Comparison of ENCODE assay signal across 39 cellular contexts in genomic region chr6:23262864-23263263, GRCh38.
"Had no signal": no experiment of that assay in that cellular context is flagged by ENCODE, and none has a peak within 500 bp of the region (broad histone marks: within the 10 kb centered on the region; RNA-seq: fewer than 3 reads in every experiment).

No MANE protein-coding gene starts in this region.

- DNase-seq: activated B cell treated with CpG ODN at 0.5 μM for 24 hours; activated CD4-positive, alpha-beta memory T cell treated with anti-CD3 and anti-CD28 coated beads for 36 hours; activated CD4-positive, alpha-beta T cell treated with anti-CD3 and anti-CD28 coated beads for 4 hours; activated CD4-positive, alpha-beta T cell treated with anti-CD3 and anti-CD28 coated beads, Interleukin-2, amount 10 ng/mL, durations not matched to agents 24 days and 14 days; activated CD4-positive, alpha-beta T cell treated with anti-CD3 and anti-CD28 coated beads, Interleukin-2, amount 50 U/mL, for 1 hour; activated CD4-positive, alpha-beta T cell treated with anti-CD3 and anti-CD28 coated beads, Interleukin-2, amount 50 U/mL, for 4 hours; activated CD4-positive, CD25-positive, alpha-beta regulatory T cell treated with anti-CD3 and anti-CD28 coated beads, Interleukin-2, amount 50 U/mL, for 72 hours; activated CD8-positive, alpha-beta memory T cell treated with anti-CD3 and anti-CD28 coated beads, Interleukin-2, amount 50 U/mL, for 4 hours; activated CD8-positive, alpha-beta T cell treated with anti-CD3 and anti-CD28 coated beads for 36 hours; activated effector memory CD4-positive, alpha-beta T cell treated with Interleukin-2 at 50 U/mL for 16 hours; activated gamma-delta T cell; activated naive CD4-positive, alpha-beta T cell treated with anti-CD3 and anti-CD28 coated beads, Interleukin-2, amount 10 ng/mL, durations not matched to agents 7 days and 5 days; activated naive CD4-positive, alpha-beta T cell treated with Interleukin-2 at 50 U/mL for 16 hours; activated naive CD8-positive, alpha-beta T cell treated with anti-CD3 and anti-CD28 coated beads, Interleukin-2, amount 10 ng/mL, durations not matched to agents 7 days and 5 days; activated naive CD8-positive, alpha-beta T cell treated with anti-CD3 and anti-CD28 coated beads, Interleukin-2, amount 50 U/mL, for 24 hours; activated T-cell treated with anti-CD3 and anti-CD28 coated beads for 4 hours; activated T-cell treated with anti-CD3 and anti-CD28 coated beads, Interleukin-2, amount 50 U/mL, for 1 hour; activated T-cell treated with anti-CD3 and anti-CD28 coated beads, Interleukin-2, amount 50 U/mL, for 4 hours; activated T-cell treated with anti-CD3 and anti-CD28 coated beads, Interleukin-2, amount 50 U/mL, for 72 hours; amygdala; anterior cingulate cortex; caudate nucleus; cerebellar nuclear complex; T-helper 1 cell; T-helper 2 cell; T-helper 9 cell had no signal

- H3K4me3 ChIP-seq: ascending aorta, cardiac muscle cell had no signal

- H3K36me3 Mint-ChIP-seq: activated CD4-positive, alpha-beta memory T cell treated with anti-CD3 and anti-CD28 coated beads for 36 hours; activated naive CD4-positive, alpha-beta T cell treated with anti-CD3 and anti-CD28 coated beads, Interleukin-2, amount 10 ng/mL, durations not matched to agents 7 days and 5 days; activated naive CD4-positive, alpha-beta T cell treated with anti-CD3 and anti-CD28 coated beads, Interleukin-2, amount 50 U/mL, for 24 hours; activated naive CD8-positive, alpha-beta T cell treated with anti-CD3 and anti-CD28 coated beads, Interleukin-2, amount 10 ng/mL, durations not matched to agents 7 days and 5 days had no signal

- H3K27ac Mint-ChIP-seq: activated B cell treated with CpG ODN at 0.5 μM for 24 hours; activated CD4-positive, alpha-beta memory T cell treated with anti-CD3 and anti-CD28 coated beads for 36 hours; activated CD4-positive, alpha-beta T cell treated with anti-CD3 and anti-CD28 coated beads, Interleukin-2, amount 10 ng/mL, durations not matched to agents 24 days and 14 days; activated CD8-positive, alpha-beta T cell treated with anti-CD3 and anti-CD28 coated beads for 36 hours; activated naive CD4-positive, alpha-beta T cell treated with anti-CD3 and anti-CD28 coated beads, Interleukin-2, amount 10 ng/mL, durations not matched to agents 7 days and 5 days; activated naive CD4-positive, alpha-beta T cell treated with anti-CD3 and anti-CD28 coated beads, Interleukin-2, amount 50 U/mL, for 24 hours; activated naive CD8-positive, alpha-beta T cell; activated naive CD8-positive, alpha-beta T cell treated with anti-CD3 and anti-CD28 coated beads, Interleukin-2, amount 10 ng/mL, durations not matched to agents 7 days and 5 days; activated naive CD8-positive, alpha-beta T cell treated with anti-CD3 and anti-CD28 coated beads, Interleukin-2, amount 50 U/mL, for 24 hours; activated T-cell treated with anti-CD3 and anti-CD28 coated beads, Interleukin-2, amount 50 U/mL, for 72 hours; activated T-helper 1 cell treated with anti-CD3 and anti-CD28 coated beads, Interleukin-12 subunit alpha, Interleukin-12 subunit beta, Interleukin-2, Interleukin-4 antibody, amounts not matched to agents 30 ng/mL and 10 ng/mL and 1 ng/mL, durations not matched to agents 14 hours and 24 hours and 36 hours; activated T-helper 2 cell treated with anti-CD3 and anti-CD28 coated beads, Interferon-gamma antibody, Interleukin-2, Interleukin-4, amounts not matched to agents 10 μg/mL and 5 μg/mL and 100 μg/mL, durations not matched to agents 14 hours and 24 hours and 36 hours; brain; T-helper 1 cell treated with Interleukin-12 subunit alpha and Interleukin-12 subunit beta and Interleukin-4 antibody, amounts not matched to agents 30 μg/mL and 1 μg/mL, for 36 hours; T-helper 2 cell treated with Interferon-gamma antibody and Interleukin-4, amounts not matched to agents 5 μg/mL and 100 μg/mL, for 36 hours had no signal

- ATAC-seq: activated CD8-positive, alpha-beta T cell treated with anti-CD3 and anti-CD28 coated beads for 36 hours; activated naive CD8-positive, alpha-beta T cell treated with anti-CD3 and anti-CD28 coated beads, Interleukin-2, amount 50 U/mL, for 24 hours; activated T-cell treated with anti-CD3 and anti-CD28 coated beads, Interleukin-2, amount 50 U/mL, for 4 hours; activated T-cell treated with anti-CD3 and anti-CD28 coated beads, Interleukin-2, amount 50 U/mL, for 72 hours had no signal

- H3K27me3 ChIP-seq: ascending aorta, cardiac muscle cell had no signal

- H3K4me1 ChIP-seq: ascending aorta had no signal

- H3K36me3 ChIP-seq: ascending aorta, cardiac muscle cell had no signal

- FAIRE-seq: bronchial epithelial cell, TTC549 had no signal

- H3K4me3 Mint-ChIP-seq: activated B cell treated with CpG ODN at 0.5 μM for 24 hours; activated CD4-positive, alpha-beta memory T cell treated with anti-CD3 and anti-CD28 coated beads for 36 hours; activated CD4-positive, alpha-beta T cell treated with anti-CD3 and anti-CD28 coated beads, Interleukin-2, amount 10 ng/mL, durations not matched to agents 24 days and 14 days; activated CD8-positive, alpha-beta T cell treated with anti-CD3 and anti-CD28 coated beads for 36 hours; activated naive CD4-positive, alpha-beta T cell treated with anti-CD3 and anti-CD28 coated beads, Interleukin-2, amount 10 ng/mL, durations not matched to agents 7 days and 5 days; activated naive CD4-positive, alpha-beta T cell treated with anti-CD3 and anti-CD28 coated beads, Interleukin-2, amount 50 U/mL, for 24 hours; activated naive CD8-positive, alpha-beta T cell; activated naive CD8-positive, alpha-beta T cell treated with anti-CD3 and anti-CD28 coated beads, Interleukin-2, amount 10 ng/mL, durations not matched to agents 7 days and 5 days; activated naive CD8-positive, alpha-beta T cell treated with anti-CD3 and anti-CD28 coated beads, Interleukin-2, amount 50 U/mL, for 24 hours; activated T-cell treated with anti-CD3 and anti-CD28 coated beads, Interleukin-2, amount 50 U/mL, for 4 hours; activated T-cell treated with anti-CD3 and anti-CD28 coated beads, Interleukin-2, amount 50 U/mL, for 72 hours; activated T-helper 1 cell treated with anti-CD3 and anti-CD28 coated beads, Interleukin-12 subunit alpha, Interleukin-12 subunit beta, Interleukin-2, Interleukin-4 antibody, amounts not matched to agents 30 ng/mL and 10 ng/mL and 1 ng/mL, durations not matched to agents 14 hours and 24 hours and 36 hours; brain; central memory CD8-positive, alpha-beta T cell; T-helper 1 cell treated with Interleukin-12 subunit alpha and Interleukin-12 subunit beta and Interleukin-4 antibody, amounts not matched to agents 30 μg/mL and 1 μg/mL, for 36 hours; T-helper 2 cell treated with Interferon-gamma antibody and Interleukin-4, amounts not matched to agents 5 μg/mL and 100 μg/mL, for 36 hours had no signal

- H3K27ac ChIP-seq: ascending aorta, cardiac muscle cell, VCaP had no signal

- H3K4me1 Mint-ChIP-seq: activated B cell treated with CpG ODN at 0.5 μM for 24 hours; activated CD4-positive, alpha-beta T cell treated with anti-CD3 and anti-CD28 coated beads, Interleukin-2, amount 10 ng/mL, durations not matched to agents 24 days and 14 days; activated naive CD4-positive, alpha-beta T cell treated with anti-CD3 and anti-CD28 coated beads, Interleukin-2, amount 10 ng/mL, durations not matched to agents 7 days and 5 days; activated naive CD4-positive, alpha-beta T cell treated with anti-CD3 and anti-CD28 coated beads, Interleukin-2, amount 50 U/mL, for 24 hours; activated naive CD8-positive, alpha-beta T cell treated with anti-CD3 and anti-CD28 coated beads, Interleukin-2, amount 10 ng/mL, durations not matched to agents 7 days and 5 days; activated naive CD8-positive, alpha-beta T cell treated with anti-CD3 and anti-CD28 coated beads, Interleukin-2, amount 50 U/mL, for 24 hours; brain; central memory CD8-positive, alpha-beta T cell had no signal

- H3K27me3 Mint-ChIP-seq: activated B cell treated with CpG ODN at 0.5 μM for 24 hours; activated CD4-positive, alpha-beta memory T cell treated with anti-CD3 and anti-CD28 coated beads for 36 hours; activated CD4-positive, alpha-beta T cell treated with anti-CD3 and anti-CD28 coated beads, Interleukin-2, amount 10 ng/mL, durations not matched to agents 24 days and 14 days; activated CD8-positive, alpha-beta T cell treated with anti-CD3 and anti-CD28 coated beads for 36 hours; activated naive CD4-positive, alpha-beta T cell treated with anti-CD3 and anti-CD28 coated beads, Interleukin-2, amount 10 ng/mL, durations not matched to agents 7 days and 5 days; activated naive CD4-positive, alpha-beta T cell treated with anti-CD3 and anti-CD28 coated beads, Interleukin-2, amount 50 U/mL, for 24 hours; activated naive CD8-positive, alpha-beta T cell; activated naive CD8-positive, alpha-beta T cell treated with anti-CD3 and anti-CD28 coated beads, Interleukin-2, amount 10 ng/mL, durations not matched to agents 7 days and 5 days; central memory CD8-positive, alpha-beta T cell had no signal
